In genomic region chr9:130692365-130692764, GRCh38 we compare ENCODE assay signal across 1 cellular context.
TF ChIP-seq lines count a peak whose summit lies in the region.

No MANE protein-coding gene starts in this region.

TF ChIP-seq in GM12878, 131 proteins besides CTCF, POLR2A, EP300 and RAD21:
- TF ChIP-seq BHLHE40 (IDR thresholded peaks at IDR 0.05; ENCODE audit: borderline replicate concordance in 1 of 2, low read depth in 2 of 2, low read length in 1 of 2), result no peak
- peak; percentile 93 for TF ChIP-seq ZBTB33 (IDR thresholded peaks at IDR 0.05)
TF ChIP-seq in GM12878: peak in this region for 1.
